In the genomic region with DNA sequence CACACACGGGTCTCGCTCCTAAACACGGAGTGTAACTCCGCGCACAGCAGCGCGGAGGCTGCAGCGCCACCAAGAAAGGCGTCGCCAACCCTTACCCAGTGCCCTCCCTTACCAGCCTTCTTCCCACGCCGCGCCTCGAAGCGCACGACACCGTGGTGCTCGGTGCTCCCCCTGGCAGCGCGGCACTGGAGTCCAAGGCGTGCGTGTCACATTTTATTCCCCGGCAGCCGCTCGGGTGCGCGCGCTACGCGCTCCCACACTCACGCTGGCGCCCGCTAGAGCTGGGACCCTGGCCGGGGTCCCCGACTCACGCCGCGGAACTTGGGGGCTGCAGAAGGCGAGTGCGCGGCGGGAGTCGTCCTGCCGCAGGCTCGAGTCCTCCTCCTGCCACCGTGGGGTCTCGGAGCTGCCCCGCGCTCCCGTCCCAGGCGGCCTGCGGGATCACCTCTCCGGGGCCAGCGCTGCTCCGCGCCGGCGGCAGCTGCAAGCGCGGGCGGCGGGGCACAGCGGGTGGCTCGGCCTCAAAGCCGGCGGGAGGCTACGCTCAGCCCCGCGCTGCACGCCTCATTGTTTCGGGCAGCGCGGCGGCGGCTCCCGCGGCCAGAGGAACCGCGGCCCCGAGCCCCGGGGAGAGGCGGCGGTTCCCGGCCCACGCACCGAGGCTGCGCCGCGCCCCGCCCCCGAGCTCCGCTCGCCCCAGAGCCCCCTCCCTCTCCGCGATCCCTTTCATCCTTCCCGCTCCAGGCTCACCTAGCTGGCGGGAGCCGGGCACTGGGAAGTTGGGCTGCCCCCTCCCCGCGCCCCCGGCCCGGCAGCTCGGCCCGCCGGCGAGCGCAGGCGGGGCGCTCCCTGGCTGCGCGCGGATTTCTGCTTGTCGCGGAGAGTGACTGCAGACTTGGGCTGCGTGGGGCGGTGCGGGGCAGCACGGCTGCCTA, we compare ENCODE assay signal across 1 cellular context.
TF ChIP-seq lines count a peak whose summit lies in the region.

Gene ST6GAL2 (minus strand): TSS at position 187 of the 935 bp plus-strand sequence. CDS start 42,190 bp downstream, outside the sequence.

TF ChIP-seq in WTC11, 78 proteins besides CTCF, POLR2A, EP300 and RAD21 (continued from another document):
- TF ChIP-seq, protein P1, sequence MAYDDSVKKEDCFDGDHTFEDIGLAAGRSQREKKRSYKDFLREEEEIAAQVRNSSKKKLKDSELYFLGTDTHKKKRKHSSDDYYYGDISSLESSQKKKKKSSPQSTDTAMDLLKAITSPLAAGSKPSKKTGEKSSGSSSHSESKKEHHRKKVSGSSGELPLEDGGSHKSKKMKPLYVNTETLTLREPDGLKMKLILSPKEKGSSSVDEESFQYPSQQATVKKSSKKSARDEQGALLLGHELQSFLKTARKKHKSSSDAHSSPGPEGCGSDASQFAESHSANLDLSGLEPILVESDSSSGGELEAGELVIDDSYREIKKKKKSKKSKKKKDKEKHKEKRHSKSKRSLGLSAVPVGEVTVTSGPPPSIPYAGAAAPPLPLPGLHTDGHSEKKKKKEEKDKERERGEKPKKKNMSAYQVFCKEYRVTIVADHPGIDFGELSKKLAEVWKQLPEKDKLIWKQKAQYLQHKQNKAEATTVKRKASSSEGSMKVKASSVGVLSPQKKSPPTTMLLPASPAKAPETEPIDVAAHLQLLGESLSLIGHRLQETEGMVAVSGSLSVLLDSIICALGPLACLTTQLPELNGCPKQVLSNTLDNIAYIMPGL (CRISPR knock-in tag; IDR thresholded peaks at IDR 0.05): peak; percentile 82
